18 cellular contexts compared by ENCODE assay signal in the genomic region with DNA sequence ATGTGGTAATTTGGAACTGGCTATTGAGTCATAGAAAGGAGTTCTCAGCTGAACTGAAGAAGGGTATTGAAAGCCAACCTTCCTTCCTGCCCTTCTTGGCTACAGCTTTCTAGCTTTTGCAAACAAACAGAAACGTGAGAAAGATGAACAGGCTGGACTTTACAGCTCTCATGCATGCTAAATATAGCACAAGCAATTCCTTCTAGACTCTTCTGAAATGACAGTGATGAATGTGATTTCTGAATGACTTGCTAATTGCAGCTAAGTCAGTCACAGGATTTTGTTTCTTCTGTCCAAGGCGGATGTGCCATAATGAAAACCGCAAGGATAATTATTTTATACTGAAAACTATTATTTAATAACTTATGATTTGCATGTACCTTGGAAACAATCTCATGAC. TPM values are rescaled to one million over a fixed set of nuclear protein-coding genes. Genes with fewer than 3 reads are reported as not detected.
DNase-seq lines count a peak whose midpoint lies in the region; ATAC-seq and TF ChIP-seq lines count a peak whose summit lies in the region.
"Had no signal": no experiment of that assay in that cellular context is flagged by ENCODE, and none has a peak within 500 bp of the region (broad histone marks: within the 10 kb centered on the region; RNA-seq: fewer than 3 reads in every experiment).

No MANE protein-coding gene starts in this region.

- H3K9me3 ChIP-seq in psoas muscle: no peaks in the 10 kb centered on the region
- H3K9me3 ChIP-seq: A549 had no signal

- intact Hi-C loops in psoas muscle (cut with DNase I): no loop called here

- ATAC-seq in psoas muscle (peak in 3 of 4 donors; percentile 76 to 92 (median 78)), GM18861 (IDR thresholded peaks at IDR 0.05; ENCODE audit: unreplicated experiment) (no peak), HG02763 (IDR thresholded peaks at IDR 0.05; ENCODE audit: unreplicated experiment) (no peak)
- ATAC-seq: A549; stimulated activated memory B cell treated with anti-CD40 and anti-IgM and Interleukin-4, amounts not matched to agents 10 μg/mL and 1 μg/mL and 100 μg/mL, for 72 hours had no signal

- no peaks in the 10 kb centered on the region for H3K36me3 Mint-ChIP-seq in chondrocyte (ENCODE audit: low read depth)
- H3K36me3 Mint-ChIP-seq: CD4-positive, alpha-beta memory T cell; stimulated activated memory B cell treated with anti-CD40 and anti-IgM and Interleukin-4, amounts not matched to agents 10 μg/mL and 1 μg/mL and 100 μg/mL, for 72 hours; type B pancreatic cell had no signal

- H3K27ac Mint-ChIP-seq in chondrocyte (ENCODE audit: unreplicated experiment): no peak overlapping the region
- H3K27ac Mint-ChIP-seq: activated CD4-positive, alpha-beta T cell treated with anti-CD3 and anti-CD28 coated beads, Interleukin-2, amount 10 ng/mL, durations not matched to agents 24 days and 14 days; CD4-positive, alpha-beta memory T cell; stimulated activated memory B cell treated with anti-CD40 and anti-IgM and Interleukin-4, amounts not matched to agents 10 μg/mL and 1 μg/mL and 100 μg/mL, for 72 hours; type B pancreatic cell had no signal

- WGBS in psoas muscle, 3 donors: 26 to 41% (median 40%) methylated on average over 3 of the region's 3 CpGs

- H3K4me1 Mint-ChIP-seq in chondrocyte (ENCODE audit: low read depth): peaks cover 5% of the 10 kb centered on the region
- H3K4me1 Mint-ChIP-seq: activated CD4-positive, alpha-beta T cell treated with anti-CD3 and anti-CD28 coated beads, Interleukin-2, amount 10 ng/mL, durations not matched to agents 24 days and 14 days; CD4-positive, alpha-beta memory T cell; stimulated activated memory B cell treated with anti-CD40 and anti-IgM and Interleukin-4, amounts not matched to agents 10 μg/mL and 1 μg/mL and 100 μg/mL, for 72 hours had no signal

- DNase-seq in NCI-H1436 treated with DMSO at 0.1 percent for 48 hours (lab: John Stamatoyannopoulos, UW): peak; percentile 20
- DNase-seq in NCI-H1436 (lab: John Stamatoyannopoulos, UW): no peak
- peak; percentile 8 for DNase-seq in M059J (ENCODE audit: low read depth)
- DNase-seq in psoas muscle: no peak
- no peak for DNase-seq in chondrocyte (ENCODE audit: low spot score)
- DNase-seq: activated CD4-positive, alpha-beta T cell treated with anti-CD3 and anti-CD28 coated beads, Interleukin-2, amount 10 ng/mL, durations not matched to agents 24 days and 14 days; activated naive CD4-positive, alpha-beta T cell treated with anti-CD3 and anti-CD28 coated beads, Interleukin-2, amount 50 U/mL, for 16 hours; CD4-positive, alpha-beta memory T cell; GF-D8; left cardiac atrium; PC-9 had no signal

- peaks cover 6% of the 10 kb centered on the region for H3K4me1 ChIP-seq in psoas muscle
- H3K4me1 ChIP-seq: parathyroid adenoma had no signal

- TF ChIP-seq CTCF in VCaP (conservative IDR thresholded peaks at IDR 0.05) (no peak), psoas muscle (IDR thresholded peaks at IDR 0.05) (no peak), chondrocyte (IDR thresholded peaks at IDR 0.05) (no peak)

- no peak overlapping the region for H3K4me3 ChIP-seq in psoas muscle
- H3K4me3 ChIP-seq: A549, PC-9 had no signal

- H3K4me3 Mint-ChIP-seq in chondrocyte (ENCODE audit: unreplicated experiment): no peak overlapping the region
- H3K4me3 Mint-ChIP-seq: activated CD4-positive, alpha-beta T cell treated with anti-CD3 and anti-CD28 coated beads, Interleukin-2, amount 10 ng/mL, durations not matched to agents 24 days and 14 days; CD4-positive, alpha-beta memory T cell; stimulated activated memory B cell treated with anti-CD40 and anti-IgM and Interleukin-4, amounts not matched to agents 10 μg/mL and 1 μg/mL and 100 μg/mL, for 72 hours; type B pancreatic cell had no signal

- no peaks in the 10 kb centered on the region for H3K9me3 Mint-ChIP-seq in chondrocyte (ENCODE audit: low read depth)
- H3K9me3 Mint-ChIP-seq: activated CD4-positive, alpha-beta T cell treated with anti-CD3 and anti-CD28 coated beads, Interleukin-2, amount 10 ng/mL, durations not matched to agents 24 days and 14 days; type B pancreatic cell had no signal

- H3K36me3 ChIP-seq in psoas muscle (ENCODE audit: insufficient read depth in 1 of 2, low read depth in 1 of 2): no peaks in the 10 kb centered on the region

- H3K27ac ChIP-seq in VCaP (peak overlapping the region; percentile 53), psoas muscle (no peak overlapping the region)
- H3K27ac ChIP-seq: A549, parathyroid adenoma, PC-9 had no signal

- no peaks in the 10 kb centered on the region for H3K27me3 ChIP-seq in psoas muscle (ENCODE audit: insufficient read depth in 3 of 3, low read length in 2 of 3)

- H3K27me3 Mint-ChIP-seq in chondrocyte (ENCODE audit: low read depth): peaks cover 2% of the 10 kb centered on the region
- H3K27me3 Mint-ChIP-seq: activated CD4-positive, alpha-beta T cell treated with anti-CD3 and anti-CD28 coated beads, Interleukin-2, amount 10 ng/mL, durations not matched to agents 24 days and 14 days; CD4-positive, alpha-beta memory T cell; stimulated activated memory B cell treated with anti-CD40 and anti-IgM and Interleukin-4, amounts not matched to agents 10 μg/mL and 1 μg/mL and 100 μg/mL, for 72 hours; type B pancreatic cell had no signal

RNA-seq across cellular contexts. Expression of a gene that starts 36.3 kb away (rescaled TPM):
- total RNA-seq in M059J (2014; rRNA removed; shearing (Covaris generic)): 4.0 and 8.0 TPM in 2 replicates
- total RNA-seq in psoas muscle (1 to 10 TPM in 3 of 4 donors, under 1 TPM in 1; 0.87 to 1.9 (median 1.2) TPM), chondrocyte (1.6 to 4.2 TPM (median 1.9 TPM) in 3 replicates)
- polyA plus RNA-seq in psoas muscle: 1 to 10 TPM in 2 of 3 donors, under 1 TPM in 1; 0.70 to 2.5 (median 1.0) TPM
- total RNA-seq: activated CD4-positive, alpha-beta T cell treated with anti-CD3 and anti-CD28 coated beads, Interleukin-2, amount 10 ng/mL, durations not matched to agents 24 days and 14 days; CD4-positive, alpha-beta memory T cell; PC-9 had no signal
- polyA plus RNA-seq: CD4-positive, alpha-beta memory T cell had no signal

Comparison
In these comparisons a context has a peak if more than half of its experiments do, and no peak if none do; other contexts are left out.
1. DNase-seq: peak in NCI-H1436 treated with DMSO at 0.1 percent for 48 hours (single experiment) and M059J (single experiment); none in NCI-H1436 (single experiment), psoas muscle (0 of 2) and chondrocyte (single experiment).
2. ATAC-seq: peak in psoas muscle (3 of 4); none in GM18861 (single experiment) and HG02763 (single experiment).